In the genomic region with DNA sequence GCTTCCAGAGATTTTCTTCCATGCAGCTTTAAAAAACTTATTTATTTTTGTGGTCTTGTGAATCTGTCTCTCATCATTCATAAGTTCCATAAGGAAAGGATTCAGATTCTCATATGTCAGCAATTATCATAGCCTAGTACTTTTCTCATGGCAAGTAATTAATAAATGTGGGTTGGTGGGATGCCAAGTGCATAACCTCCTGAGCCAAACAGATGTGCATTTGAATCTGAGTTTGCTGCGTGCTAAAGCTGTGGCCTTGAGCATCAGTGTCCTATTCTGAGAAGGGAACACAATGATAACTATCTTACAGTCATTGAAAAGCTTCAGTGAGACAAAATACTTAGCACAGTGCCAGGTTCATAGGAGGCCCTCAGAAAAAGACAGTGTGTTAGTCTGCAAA, we compare ENCODE assay signal across 16 cellular contexts.
DNase-seq lines count a peak whose midpoint lies in the region; ATAC-seq and TF ChIP-seq lines count a peak whose summit lies in the region.
"Had no signal": no experiment of that assay in that cellular context is flagged by ENCODE, and none has a peak within 500 bp of the region (broad histone marks: within the 10 kb centered on the region; RNA-seq: fewer than 3 reads in every experiment).

No MANE protein-coding gene starts in this region.

- H2AFZ ChIP-seq in hepatocyte: no peak overlapping the region

- H3K4me2 ChIP-seq in hepatocyte: no peak overlapping the region

- H3K9me2 ChIP-seq in hepatocyte (replicated peaks; ENCODE audit: insufficient read depth): no peaks in the 10 kb centered on the region

- ATAC-seq in HG03342 (IDR thresholded peaks at IDR 0.05; ENCODE audit: unreplicated experiment) (no peak), omental fat pad (ENCODE audit: low FRiP score) (no peak)
- ATAC-seq: CD8-positive, alpha-beta T cell had no signal

- H3K36me3 ChIP-seq in adrenal gland (replicated peaks in 1 of 2) (no peaks in the 10 kb centered on the region), hepatocyte (replicated peaks; ENCODE audit: insufficient read depth, low read depth) (no peaks in the 10 kb centered on the region)
- H3K36me3 ChIP-seq: HAP-1, SJCRH30 had no signal

- DNase-seq in AG10803 (ENCODE audit: low read depth) (peak; percentile 74), HFF-Myc (ENCODE audit: extremely low read depth, low read depth) (peak; percentile 45), adrenal gland (peak in 6 of 7 donors; percentile 31 to 78 (median 68)), hepatocyte (ENCODE audit: low spot score) (no peak), DMS153 (lab: John Stamatoyannopoulos, UW) (no peak), omental fat pad (ENCODE audit: low spot score) (no peak), GM03348 (ENCODE audit: low spot score) (no peak)
- DNase-seq: CD8-positive, alpha-beta T cell; EL; NCI-H1048; NCI-H1930; NCI-H510A; SJCRH30 had no signal

- no peaks in the 10 kb centered on the region for H3K79me2 ChIP-seq in hepatocyte

- H3K4me1 ChIP-seq in adrenal gland (replicated peaks in 1 of 2): peaks cover 7 to 30% of the 10 kb centered on the region in 2 donors
- no peaks in the 10 kb centered on the region for H3K4me1 ChIP-seq in hepatocyte (ENCODE audit: insufficient read depth)
- H3K4me1 ChIP-seq: HAP-1, SJCRH30 had no signal

- TF ChIP-seq CTCF in AG10803 (conservative IDR thresholded peaks at IDR 0.05; ENCODE audit: low read length): no peak
- TF ChIP-seq CTCF in HFF-Myc (IDR thresholded peaks at IDR 0.05; ENCODE audit: low read depth, low read length, missing control alignments): no peak
- TF ChIP-seq CTCF in adrenal gland (IDR thresholded peaks at IDR 0.05): no peak
- TF ChIP-seq CTCF in hepatocyte (IDR thresholded peaks at IDR 0.05; ENCODE audit: poor library complexity): no peak
- TF ChIP-seq CTCF in omental fat pad (IDR thresholded peaks at IDR 0.05): no peak

- no peaks in the 10 kb centered on the region for H4K20me1 ChIP-seq in hepatocyte (ENCODE audit: insufficient read depth, poor library complexity, severe bottlenecking)

- H3K4me3 ChIP-seq in AG10803 (ENCODE audit: low read length): no peak overlapping the region
- no peak overlapping the region for H3K4me3 ChIP-seq in HFF-Myc (replicated peaks; ENCODE audit: low read depth, low read length)
- no peak overlapping the region for H3K4me3 ChIP-seq in adrenal gland
- no peak overlapping the region for H3K4me3 ChIP-seq in hepatocyte
- H3K4me3 ChIP-seq: HAP-1, SJCRH30 had no signal

- TF ChIP-seq POLR2A in adrenal gland (IDR thresholded peaks at IDR 0.05): no peak

- H3K9me3 ChIP-seq in adrenal gland (replicated peaks in 1 of 3) (no peaks in the 10 kb centered on the region), hepatocyte (ENCODE audit: low read depth) (no peaks in the 10 kb centered on the region)
- H3K9me3 ChIP-seq: HAP-1, SJCRH30 had no signal

- intact Hi-C loops in adrenal gland (cut with DNase I): no loop called here

- H3K27me3 ChIP-seq in adrenal gland: no peaks in the 10 kb centered on the region
- H3K27me3 ChIP-seq in hepatocyte: no peaks in the 10 kb centered on the region
- H3K27me3 ChIP-seq: SJCRH30 had no signal

- WGBS in adrenal gland, 4 donors: 13 to 25% (median 21%) methylated on average over 1 of the region's 1 CpG
- 45% methylated on average over 1 of the region's 1 CpG for WGBS in hepatocyte (ENCODE audit: low lambda C conversion rate, missing lambda C conversion rate)

- H3K27ac ChIP-seq in adrenal gland: peak overlapping the region in 2 of 5 donors; percentile 25 to 36
- H3K27ac ChIP-seq in hepatocyte: peak overlapping the region; percentile 11
- H3K27ac ChIP-seq: RWPE1, SJCRH30 had no signal

Comparison
In these comparisons a context has a peak if more than half of its experiments do, and no peak if none do; other contexts are left out.
1. DNase-seq: peak in AG10803 (single experiment), HFF-Myc (single experiment) and adrenal gland (6 of 7); none in hepatocyte (single experiment), DMS153 (single experiment), omental fat pad (single experiment) and GM03348 (single experiment).